32 cellular contexts compared by ENCODE assay signal in genomic region chr20:39553120-39553519, GRCh38.
"Had no signal": no experiment of that assay in that cellular context is flagged by ENCODE, and none has a peak within 500 bp of the region (broad histone marks: within the 10 kb centered on the region; RNA-seq: fewer than 3 reads in every experiment).

No MANE protein-coding gene starts in this region.

- H3K9me3 ChIP-seq: adrenal gland, ascending aorta, body of pancreas, breast epithelium had no signal

- H3K27ac ChIP-seq: adrenal gland, ascending aorta, body of pancreas, brain microvascular endothelial cell, breast epithelium, cardiac muscle cell had no signal

- H3K4me3 ChIP-seq: adrenal gland, ascending aorta, body of pancreas, breast epithelium, cardiac muscle cell had no signal

- ATAC-seq: activated naive CD4-positive, alpha-beta T cell treated with anti-CD3 and anti-CD28 coated beads, Interleukin-2, amount 50 U/mL, for 72 hours; activated naive CD8-positive, alpha-beta T cell treated with anti-CD3 and anti-CD28 coated beads, Interleukin-2, amount 50 U/mL, for 24 hours; activated T-cell treated with anti-CD3 and anti-CD28 coated beads, Interleukin-2, amount 50 U/mL, for 4 hours; activated T-cell treated with anti-CD3 and anti-CD28 coated beads, Interleukin-2, amount 50 U/mL, for 72 hours; activated T-helper 17 cell treated with anti-CD3 and anti-CD28 coated beads, Interleukin-2, amount 50 U/mL, for 72 hours; body of pancreas had no signal

- DNase-seq: activated effector memory CD4-positive, alpha-beta T cell treated with anti-CD3 and anti-CD28 coated beads, Interleukin-2, amount 50 U/mL, for 16 hours; activated effector memory CD4-positive, alpha-beta T cell treated with Interleukin-2 at 50 U/mL for 16 hours; activated gamma-delta T cell; activated gamma-delta T cell treated with Interleukin-2 at 50 U/mL for 16 hours; activated naive CD4-positive, alpha-beta T cell; activated naive CD4-positive, alpha-beta T cell treated with anti-CD3 and anti-CD28 coated beads for 36 hours; activated naive CD4-positive, alpha-beta T cell treated with anti-CD3 and anti-CD28 coated beads, Interleukin-2, amount 10 ng/mL, durations not matched to agents 7 days and 5 days; activated naive CD4-positive, alpha-beta T cell treated with anti-CD3 and anti-CD28 coated beads, Interleukin-2, amount 50 U/mL, for 16 hours; activated naive CD4-positive, alpha-beta T cell treated with Interleukin-2 at 50 U/mL for 16 hours; activated naive CD8-positive, alpha-beta T cell treated with anti-CD3 and anti-CD28 coated beads for 36 hours; activated naive CD8-positive, alpha-beta T cell treated with anti-CD3 and anti-CD28 coated beads, Interleukin-2, amount 10 ng/mL, durations not matched to agents 7 days and 5 days; activated naive CD8-positive, alpha-beta T cell treated with anti-CD3 and anti-CD28 coated beads, Interleukin-2, amount 50 U/mL, for 24 hours; activated T-cell treated with anti-CD3 and anti-CD28 coated beads for 4 hours; activated T-cell treated with anti-CD3 and anti-CD28 coated beads, Interleukin-2, amount 50 U/mL, for 1 hour; activated T-cell treated with anti-CD3 and anti-CD28 coated beads, Interleukin-2, amount 50 U/mL, for 24 hours; activated T-cell treated with anti-CD3 and anti-CD28 coated beads, Interleukin-2, amount 50 U/mL, for 4 hours; activated T-cell treated with anti-CD3 and anti-CD28 coated beads, Interleukin-2, amount 50 U/mL, for 48 hours; activated T-cell treated with anti-CD3 and anti-CD28 coated beads, Interleukin-2, amount 50 U/mL, for 72 hours; adrenal gland; amniotic stem cell; amygdala; anterior cingulate cortex; aorta; body of pancreas; brain microvascular endothelial cell; central memory CD4-positive, alpha-beta T cell; cerebellar nuclear complex had no signal

- H3K27me3 ChIP-seq: ascending aorta, body of pancreas, brain microvascular endothelial cell, breast epithelium, cardiac muscle cell had no signal

- H3K36me3 ChIP-seq: adrenal gland, ascending aorta, brain microvascular endothelial cell, breast epithelium, cardiac muscle cell had no signal

- H3K4me1 ChIP-seq: adrenal gland, ascending aorta, body of pancreas, breast epithelium had no signal
